In genomic region chr2:140508756-140509155, GRCh38 we compare ENCODE assay signal across 25 cellular contexts.
"Had no signal": no experiment of that assay in that cellular context is flagged by ENCODE, and none has a peak within 500 bp of the region (broad histone marks: within the 10 kb centered on the region; RNA-seq: fewer than 3 reads in every experiment).

No MANE protein-coding gene starts in this region.

- H3K27ac ChIP-seq: coronary artery, hepatocyte, left ventricle myocardium inferior, lower lobe of right lung, neutrophil, right atrium auricular region, sigmoid colon, skin epidermis, stomach, thoracic aorta, transverse colon had no signal

- H3K4me2 ChIP-seq: hepatocyte had no signal

- H3K27me3 ChIP-seq: hepatocyte, neutrophil, right atrium auricular region, sigmoid colon, stomach, transverse colon had no signal

- H3K4me3 ChIP-seq: coronary artery, hepatocyte, left ventricle myocardium inferior, lower lobe of right lung, right atrium auricular region, sigmoid colon, skin epidermis, stomach, thoracic aorta, transverse colon had no signal

- DNase-seq: effector CD4-positive, alpha-beta T cell; endodermal cell; erythroblast; foreskin melanocyte; head of caudate nucleus; kidney; left cardiac atrium; left ventricle myocardium inferior; lower lobe of right lung; mesenchymal stem cell; naive thymus-derived CD4-positive, alpha-beta T cell; nephron progenitor cell; posterior cingulate gyrus; sigmoid colon; stimulated activated CD4-positive, alpha-beta T cell treated with anti-CD3 and anti-CD28 coated beads, Interleukin-2, amount 100 ng/mL, for 24 hours; stimulated activated naive CD4-positive, alpha-beta T cell; stomach; substantia nigra; transverse colon had no signal

- H2AFZ ChIP-seq: hepatocyte had no signal

- H3K9me3 ChIP-seq: left ventricle myocardium inferior, lower lobe of right lung, neutrophil, right atrium auricular region, sigmoid colon, stomach, thoracic aorta, transverse colon had no signal

- H3K4me1 ChIP-seq: left ventricle myocardium inferior, lower lobe of right lung, right atrium auricular region, sigmoid colon, transverse colon had no signal

- H3K36me3 ChIP-seq: left ventricle myocardium inferior, lower lobe of right lung, neutrophil, right atrium auricular region, sigmoid colon, stomach, thoracic aorta, transverse colon had no signal

- ATAC-seq: left cardiac atrium; lower lobe of right lung; naive thymus-derived CD4-positive, alpha-beta T cell had no signal
